In genomic region chr19:5293607-5294089, GRCh38 we compare ENCODE assay signal across 9 cellular contexts. TPM values are rescaled to one million over a fixed set of nuclear protein-coding genes. Genes with fewer than 3 reads are reported as not detected.
DNase-seq lines count a peak whose midpoint lies in the region; ATAC-seq, FAIRE-seq and TF ChIP-seq lines count a peak whose summit lies in the region.
"Had no signal": no experiment of that assay in that cellular context is flagged by ENCODE, and none has a peak within 500 bp of the region (broad histone marks: within the 10 kb centered on the region; RNA-seq: fewer than 3 reads in every experiment).

No MANE protein-coding gene starts in this region.

- H3K27ac Mint-ChIP-seq in CD4-positive, alpha-beta T cell = no peak overlapping the region

- TF ChIP-seq POLR2A in thyroid gland (IDR thresholded peaks at IDR 0.05) = no peak

- no peak overlapping the region for H3K27ac ChIP-seq in CD4-positive, alpha-beta T cell (ENCODE audit: low read depth, low read length)
- H3K27ac ChIP-seq in layer of hippocampus (ENCODE audit: low read depth, low read length) = peak overlapping the region; percentile 21
- H3K27ac ChIP-seq in thyroid gland = peak overlapping the region in 2 of 3 donors; percentile 3 to 33
- no peak overlapping the region for H3K27ac ChIP-seq in small intestine (ENCODE audit: low read depth in 1 of 2, low read length in 1 of 2)
- H3K27ac ChIP-seq: HL-60 had no signal

- FAIRE-seq in bronchial epithelial cell (lab: Jason Lieb, UNC) = no peak
- FAIRE-seq in small intestine (lab: Jason Lieb, UNC) = no peak

- peak in 2 of 10 experiments; percentile 2 to 7 for DNase-seq in CD4-positive, alpha-beta T cell
- DNase-seq in NCI-H1105 (lab: John Stamatoyannopoulos, UW) = peak; percentile 15
- DNase-seq in bronchial epithelial cell (ENCODE audit: low read depth) = no peak
- DNase-seq in thyroid gland = peak; percentile 42 to 46
- DNase-seq in small intestine = no peak

- no peaks in the 10 kb centered on the region for H3K9me3 Mint-ChIP-seq in CD4-positive, alpha-beta T cell

- H3K4me1 ChIP-seq in thyroid gland (peaks cover 13 to 25% of the 10 kb centered on the region in 2 donors), small intestine (ENCODE audit: control insufficient read depth in 2 of 2, insufficient read depth in 1 of 2, low read depth in 1 of 2, low read length in 1 of 2) (no peaks in the 10 kb centered on the region)

- WGBS in thyroid gland, 2 donors = 0 to 3% methylated on average over 9 to 25 of the region's 30 CpGs
- WGBS in small intestine, 3 donors = 1 to 5% (median 2%) methylated on average over 21 to 30 of the region's 30 CpGs

- no peaks in the 10 kb centered on the region for H3K36me3 Mint-ChIP-seq in CD4-positive, alpha-beta T cell (ENCODE audit: low read depth)

- H3K4me3 Mint-ChIP-seq in CD4-positive, alpha-beta T cell = peak overlapping the region; percentile 79

- POLR2A ChIA-PET in CD4-positive, alpha-beta T cell (lab: Charles Lee) = no interaction called here

- no peaks in the 10 kb centered on the region for H3K9me3 ChIP-seq in CD4-positive, alpha-beta T cell (ENCODE audit: control insufficient read depth, low read length)
- no peaks in the 10 kb centered on the region for H3K9me3 ChIP-seq in thyroid gland
- H3K9me3 ChIP-seq in small intestine (ENCODE audit: control insufficient read depth, low read depth) = no peaks in the 10 kb centered on the region

- TF ChIP-seq CTCF in CD4-positive, alpha-beta T cell (IDR thresholded peaks at IDR 0.05) = no peak
- TF ChIP-seq CTCF in bronchial epithelial cell (IDR thresholded peaks at IDR 0.05; ENCODE audit: insufficient read depth, low read length, severe bottlenecking) = no peak
- TF ChIP-seq CTCF in thyroid gland (IDR thresholded peaks at IDR 0.05) = no peak

- H3K4me3 ChIP-seq in bronchial epithelial cell (ENCODE audit: low read depth, low read length) (peak overlapping the region; percentile 55), thyroid gland (replicated peaks in 1 of 3) (peak overlapping the region in 2 of 3 donors; percentile 31 to 49), small intestine (ENCODE audit: low read depth in 1 of 2, low read length in 2 of 2) (no peak overlapping the region)

- ATAC-seq in CD4-positive, alpha-beta T cell (ENCODE audit: poor library complexity) = peak; percentile 22
- ATAC-seq in HG03342 (IDR thresholded peaks at IDR 0.05; ENCODE audit: unreplicated experiment) (no peak), GM21529 (IDR thresholded peaks at IDR 0.05; ENCODE audit: unreplicated experiment) (no peak)

- CTCF ChIA-PET in CD4-positive, alpha-beta T cell (lab: Charles Lee) = interaction anchor here (1.0 kb wide), 1 partner anchor 14 kb away, joined by 3 read pairs; no protein-coding TSS in a partner anchor

- intact Hi-C loops in CD4-positive, alpha-beta T cell (cut with DNase I, micrococcal nuclease) = no loop called here
- intact Hi-C loops in thyroid gland (cut with DNase I) = no loop called here

- peaks cover 10% of the 10 kb centered on the region for H3K4me1 Mint-ChIP-seq in CD4-positive, alpha-beta T cell (ENCODE audit: low read depth)

- H3K27me3 ChIP-seq in CD4-positive, alpha-beta T cell (ENCODE audit: control insufficient read depth, insufficient read depth, low read length) = peaks cover 18% of the 10 kb centered on the region
- peaks cover 2% of the 10 kb centered on the region for H3K27me3 ChIP-seq in bronchial epithelial cell (ENCODE audit: control insufficient read depth, insufficient read depth, low read length)
- no peaks in the 10 kb centered on the region for H3K27me3 ChIP-seq in layer of hippocampus (ENCODE audit: control insufficient read depth, insufficient read depth, low read length)
- no peaks in the 10 kb centered on the region for H3K27me3 ChIP-seq in thyroid gland
- H3K27me3 ChIP-seq in small intestine (ENCODE audit: control insufficient read depth in 2 of 2, insufficient read depth in 2 of 2, low read length in 2 of 2) = peaks cover 1 to 4% of the 10 kb centered on the region in 2 donors

- peaks cover 16% of the 10 kb centered on the region for H3K27me3 Mint-ChIP-seq in CD4-positive, alpha-beta T cell

- no peaks in the 10 kb centered on the region for H3K36me3 ChIP-seq in bronchial epithelial cell (ENCODE audit: control insufficient read depth, insufficient read depth, low read length)
- H3K36me3 ChIP-seq in thyroid gland = no peaks in the 10 kb centered on the region
- H3K36me3 ChIP-seq in small intestine (ENCODE audit: control insufficient read depth in 2 of 2, insufficient read depth in 2 of 2, low read length in 2 of 2) = no peaks in the 10 kb centered on the region

RNA-seq across cellular contexts. Expression of gene PTPRS, which starts 47.0 kb away (rescaled TPM):
- total RNA-seq in CD4-positive, alpha-beta T cell = 1 to 10 TPM; 5.3 to 6.3 TPM
- total RNA-seq in bronchial epithelial cell = 7.4 and 10.3 TPM in 2 replicates
- total RNA-seq in thyroid gland = 100 to 1,000 TPM; 182 to 387 (median 289) TPM
- polyA plus RNA-seq in small intestine = 10 to 100 TPM in 1 of 3 donors, 1 to 10 TPM in 1, under 1 TPM in 1; under 0.01 to 11.8 (median 1.4) TPM

Comparison
In these comparisons a context has a peak if more than half of its experiments do, and no peak if none do; other contexts are left out.
1. DNase-seq: peak in NCI-H1105 (single experiment) and thyroid gland (2 of 2); none in bronchial epithelial cell (single experiment) and small intestine (single experiment).
2. H3K27ac ChIP-seq: peak in layer of hippocampus (single experiment) and thyroid gland (2 of 3); none in CD4-positive, alpha-beta T cell (single experiment) and small intestine (0 of 2).
3. H3K4me3 ChIP-seq: peak in bronchial epithelial cell (single experiment) and thyroid gland (2 of 3); none in small intestine (0 of 2).
4. RNA of gene PTPRS, which starts 47.0 kb away (total RNA-seq): 182 to 387 TPM in thyroid gland; 7.4 to 10.3 TPM in bronchial epithelial cell and 5.3 to 6.3 TPM in CD4-positive, alpha-beta T cell; every median in the first group is over 10 times any median in the second.